In the genomic region with DNA sequence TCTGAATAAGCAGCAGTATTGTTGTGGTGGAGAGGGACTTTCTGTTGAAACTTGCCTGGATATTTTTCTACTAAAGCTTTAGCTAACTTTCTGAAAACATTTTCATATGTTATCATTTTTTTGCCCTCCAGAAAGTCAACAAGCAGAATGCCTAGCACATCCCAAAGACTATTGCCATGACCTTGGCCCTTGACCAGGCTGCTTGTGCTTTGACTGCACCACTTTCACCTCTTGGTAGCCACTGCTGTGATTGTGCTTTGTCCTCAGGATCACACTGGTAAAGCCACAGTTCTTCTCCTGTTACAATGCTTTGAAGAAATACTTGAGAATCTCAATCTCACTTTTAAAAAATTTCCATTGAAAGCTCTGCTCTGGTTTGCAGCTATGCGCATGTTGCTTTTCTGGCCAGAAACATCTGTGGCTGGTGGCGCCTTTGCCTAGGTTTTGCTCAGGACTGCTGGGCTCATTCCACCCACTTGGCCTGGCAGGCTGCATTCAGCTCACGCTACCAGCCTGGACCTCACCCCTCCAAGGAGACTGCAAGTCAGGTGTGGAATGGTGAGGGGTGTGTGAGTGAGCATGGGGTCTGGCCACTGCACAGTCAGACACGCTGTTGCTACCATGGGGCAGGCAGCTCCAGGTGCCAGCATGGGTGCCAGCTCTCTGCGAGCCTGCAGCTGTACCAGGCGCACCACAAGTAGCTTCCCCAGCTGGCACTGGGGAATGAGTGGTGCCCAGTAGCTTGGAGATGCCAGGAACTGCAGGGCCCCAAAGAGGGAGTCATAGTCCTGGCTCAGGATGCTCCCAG, we compare ENCODE assay signal across 1 cellular context.
A peak's percentile ranks its signal among the peaks of the same experiment; 100 is the strongest.
TF ChIP-seq lines count a peak whose summit lies in the region.

No MANE protein-coding gene starts in this region.

TF ChIP-seq in HepG2, 621 proteins besides CTCF, POLR2A, EP300 and RAD21 (continued from another document and continues in another):
- TF ChIP-seq, protein P1, sequence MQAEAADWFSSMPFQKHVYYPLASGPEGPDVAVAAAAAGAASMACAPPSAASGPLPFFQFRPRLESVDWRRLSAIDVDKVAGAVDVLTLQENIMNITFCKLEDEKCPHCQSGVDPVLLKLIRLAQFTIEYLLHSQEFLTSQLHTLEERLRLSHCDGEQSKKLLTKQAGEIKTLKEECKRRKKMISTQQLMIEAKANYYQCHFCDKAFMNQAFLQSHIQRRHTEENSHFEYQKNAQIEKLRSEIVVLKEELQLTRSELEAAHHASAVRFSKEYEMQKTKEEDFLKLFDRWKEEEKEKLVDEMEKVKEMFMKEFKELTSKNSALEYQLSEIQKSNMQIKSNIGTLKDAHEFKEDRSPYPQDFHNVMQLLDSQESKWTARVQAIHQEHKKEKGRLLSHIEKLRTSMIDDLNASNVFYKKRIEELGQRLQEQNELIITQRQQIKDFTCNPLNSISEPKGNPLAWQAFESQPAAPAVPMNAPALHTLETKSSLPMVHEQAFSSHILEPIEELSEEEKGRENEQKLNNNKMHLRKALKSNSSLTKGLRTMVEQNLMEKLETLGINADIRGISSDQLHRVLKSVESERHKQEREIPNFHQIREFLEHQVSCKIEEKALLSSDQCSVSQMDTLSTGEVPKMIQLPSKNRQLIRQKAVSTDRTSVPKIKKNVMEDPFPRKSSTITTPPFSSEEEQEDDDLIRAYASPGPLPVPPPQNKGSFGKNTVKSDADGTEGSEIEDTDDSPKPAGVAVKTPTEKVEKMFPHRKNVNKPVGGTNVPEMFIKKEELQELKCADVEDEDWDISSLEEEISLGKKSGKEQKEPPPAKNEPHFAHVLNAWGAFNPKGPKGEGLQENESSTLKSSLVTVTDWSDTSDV (CRISPR knock-in tag; IDR thresholded peaks at IDR 0.05): no peak
- TF ChIP-seq NCOA2 (CRISPR knock-in tag; IDR thresholded peaks at IDR 0.05) (peak; percentile 58; the same call in 1 of the 2 replicates), ZNF784 (CRISPR knock-in tag; IDR thresholded peaks at IDR 0.05; ENCODE audit: borderline replicate concordance) (no peak), MBNL3 (CRISPR knock-in tag; conservative IDR thresholded peaks at IDR 0.05) (no peak), NFIC (IDR thresholded peaks at IDR 0.05; ENCODE audit: low read length) (no peak; the same call in 1 of the 2 replicates), ZSCAN31 (CRISPR knock-in tag; IDR thresholded peaks at IDR 0.05; ENCODE audit: low read depth) (no peak), ZHX1 (CRISPR knock-in tag; IDR thresholded peaks at IDR 0.05; ENCODE audit: low read depth) (no peak), ZNF326 (CRISPR knock-in tag; IDR thresholded peaks at IDR 0.05; ENCODE audit: borderline replicate concordance) (no peak), FOXM1 (CRISPR knock-in tag; IDR thresholded peaks at IDR 0.05) (no peak), ZNF33A (CRISPR knock-in tag; IDR thresholded peaks at IDR 0.05; ENCODE audit: borderline replicate concordance) (no peak), CHD4 (IDR thresholded peaks at IDR 0.05; ENCODE audit: borderline replicate concordance, low read length) (no peak), ZGPAT (CRISPR knock-in tag; IDR thresholded peaks at IDR 0.05) (0 out of 2 replicates have a peak, but pooled peaks have one; percentile 37), MEIS2 (CRISPR knock-in tag; IDR thresholded peaks at IDR 0.05) (no peak), NR2F2 (IDR thresholded peaks at IDR 0.05; ENCODE audit: borderline replicate concordance, low read depth) (peak; percentile 77), ZNF292 (CRISPR knock-in tag; IDR thresholded peaks at IDR 0.05; ENCODE audit: borderline replicate concordance, low read depth) (peak; percentile 37; the same call in 1 of the 2 replicates), TSC22D2 (CRISPR knock-in tag; IDR thresholded peaks at IDR 0.05; ENCODE audit: borderline replicate concordance) (no peak), U2AF1 (optimal IDR thresholded peaks at IDR 0.05; ENCODE audit: low read depth, low read length) (no peak), ZBTB33 (CRISPR knock-in tag; IDR thresholded peaks at IDR 0.05) (peak; percentile 78), SYNCRIP (IDR thresholded peaks at IDR 0.05; ENCODE audit: insufficient read depth, low read depth, low read length) (no peak), CREM (IDR thresholded peaks at IDR 0.05) (peak; percentile 31; the same call in 1 of the 2 replicates), CREM (CRISPR knock-in tag; IDR thresholded peaks at IDR 0.05) (no peak), ZNF362 (CRISPR knock-in tag; IDR thresholded peaks at IDR 0.05; ENCODE audit: borderline replicate concordance) (no peak), ZNF331 (CRISPR knock-in tag; IDR thresholded peaks at IDR 0.05) (peak; percentile 69; the same call in 1 of the 2 replicates), ZNF850 (CRISPR knock-in tag; conservative IDR thresholded peaks at IDR 0.05) (no peak), ZNF143 (CRISPR knock-in tag; IDR thresholded peaks at IDR 0.05) (no peak), RFXAP (CRISPR knock-in tag; IDR thresholded peaks at IDR 0.05; ENCODE audit: borderline replicate concordance) (no peak), TRIM22 (IDR thresholded peaks at IDR 0.05) (no peak), NFYB (CRISPR knock-in tag; IDR thresholded peaks at IDR 0.05) (no peak), TBL1XR1 (IDR thresholded peaks at IDR 0.05; ENCODE audit: borderline replicate concordance, low read length, partially characterized antibody) (peak; percentile 72), SALL1 (CRISPR knock-in tag; IDR thresholded peaks at IDR 0.05) (peak; percentile 99), ZNF564 (CRISPR knock-in tag; IDR thresholded peaks at IDR 0.05) (peak; percentile 86; the same call in 1 of the 2 replicates), BATF2 (CRISPR knock-in tag; IDR thresholded peaks at IDR 0.05) (no peak), FOXC1 (CRISPR knock-in tag; IDR thresholded peaks at IDR 0.05; ENCODE audit: borderline replicate concordance) (no peak)
- TF ChIP-seq, protein P2, sequence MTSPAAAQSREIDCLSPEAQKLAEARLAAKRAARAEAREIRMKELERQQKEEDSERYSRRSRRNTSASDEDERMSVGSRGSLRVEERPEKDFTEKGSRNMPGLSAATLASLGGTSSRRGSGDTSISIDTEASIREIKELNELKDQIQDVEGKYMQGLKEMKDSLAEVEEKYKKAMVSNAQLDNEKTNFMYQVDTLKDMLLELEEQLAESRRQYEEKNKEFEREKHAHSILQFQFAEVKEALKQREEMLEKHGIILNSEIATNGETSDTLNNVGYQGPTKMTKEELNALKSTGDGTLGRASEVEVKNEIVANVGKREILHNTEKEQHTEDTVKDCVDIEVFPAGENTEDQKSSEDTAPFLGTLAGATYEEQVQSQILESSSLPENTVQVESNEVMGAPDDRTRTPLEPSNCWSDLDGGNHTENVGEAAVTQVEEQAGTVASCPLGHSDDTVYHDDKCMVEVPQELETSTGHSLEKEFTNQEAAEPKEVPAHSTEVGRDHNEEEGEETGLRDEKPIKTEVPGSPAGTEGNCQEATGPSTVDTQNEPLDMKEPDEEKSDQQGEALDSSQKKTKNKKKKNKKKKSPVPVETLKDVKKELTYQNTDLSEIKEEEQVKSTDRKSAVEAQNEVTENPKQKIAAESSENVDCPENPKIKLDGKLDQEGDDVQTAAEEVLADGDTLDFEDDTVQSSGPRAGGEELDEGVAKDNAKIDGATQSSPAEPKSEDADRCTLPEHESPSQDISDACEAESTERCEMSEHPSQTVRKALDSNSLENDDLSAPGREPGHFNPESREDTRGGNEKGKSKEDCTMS (CRISPR knock-in tag; conservative IDR thresholded peaks at IDR 0.05): no peak
- TF ChIP-seq, protein P3, sequence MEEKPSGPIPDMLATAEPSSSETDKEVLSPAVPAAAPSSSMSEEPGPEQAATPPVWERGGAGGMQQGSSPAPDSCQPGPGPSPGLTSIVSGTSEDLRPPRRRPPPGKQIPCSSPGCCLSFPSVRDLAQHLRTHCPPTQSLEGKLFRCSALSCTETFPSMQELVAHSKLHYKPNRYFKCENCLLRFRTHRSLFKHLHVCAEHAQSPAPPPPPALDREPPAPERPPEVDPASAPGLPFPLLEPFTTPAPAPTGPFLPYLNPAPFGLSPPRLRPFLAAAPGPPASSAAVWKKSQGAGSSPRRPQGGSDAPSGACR (CRISPR knock-in tag; IDR thresholded peaks at IDR 0.05): no peak
- TF ChIP-seq, protein P4, sequence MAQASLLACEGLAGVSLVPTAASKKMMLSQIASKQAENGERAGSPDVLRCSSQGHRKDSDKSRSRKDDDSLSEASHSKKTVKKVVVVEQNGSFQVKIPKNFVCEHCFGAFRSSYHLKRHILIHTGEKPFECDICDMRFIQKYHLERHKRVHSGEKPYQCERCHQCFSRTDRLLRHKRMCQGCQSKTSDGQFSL (CRISPR knock-in tag; IDR thresholded peaks at IDR 0.05): no peak
